24 cellular contexts compared by ENCODE assay signal in the genomic region with DNA sequence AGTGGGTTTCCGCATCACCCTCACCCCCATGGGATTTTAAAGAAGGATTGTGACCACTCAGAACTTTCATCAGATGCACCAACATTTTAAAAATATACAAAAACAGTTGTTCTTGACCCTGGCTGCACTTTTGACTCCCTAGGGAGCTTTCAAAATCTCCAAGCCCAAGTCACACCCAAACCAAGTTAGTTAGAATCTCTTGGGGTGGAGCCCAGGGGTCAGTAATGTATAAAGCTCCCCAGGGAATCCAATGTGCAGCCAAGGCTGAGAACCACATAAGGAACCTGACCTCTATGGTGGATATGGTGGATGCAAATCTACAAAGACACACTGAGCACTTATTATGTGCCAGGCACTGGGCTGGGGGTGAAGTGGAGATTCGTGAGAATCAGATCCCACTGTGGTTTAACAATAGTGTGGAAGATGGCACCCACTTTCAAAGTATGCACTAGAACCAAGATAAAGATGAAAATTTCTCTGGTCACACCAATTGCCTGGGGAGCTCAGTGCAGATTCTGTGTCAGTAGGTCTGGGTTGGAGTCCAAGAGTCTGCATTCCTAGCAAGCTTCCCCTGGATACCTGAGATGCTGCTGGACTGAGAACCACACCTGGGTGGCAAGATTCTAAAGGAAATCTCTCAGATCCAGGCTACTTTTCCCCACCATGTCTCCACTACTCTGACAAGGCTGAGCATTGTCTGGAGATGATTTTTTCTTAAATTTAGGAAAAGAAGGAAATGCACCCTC. TPM values are rescaled to one million over a fixed set of nuclear protein-coding genes. Genes with fewer than 3 reads are reported as not detected.
"Had no signal": no experiment of that assay in that cellular context is flagged by ENCODE, and none has a peak within 500 bp of the region (broad histone marks: within the 10 kb centered on the region; RNA-seq: fewer than 3 reads in every experiment).

No MANE protein-coding gene starts in this region.

- H3K36me3 ChIP-seq: ascending aorta, SJCRH30 had no signal

- H3K9ac ChIP-seq: KMS-11 had no signal

- H3K9me3 ChIP-seq: ascending aorta, SJCRH30 had no signal

- H3K27ac ChIP-seq: ascending aorta, KMS-11, SJCRH30, SK-N-MC had no signal

- DNase-seq: activated CD4-positive, alpha-beta T cell treated with anti-CD3 and anti-CD28 coated beads for 36 hours; activated CD4-positive, alpha-beta T cell treated with anti-CD3 and anti-CD28 coated beads, Interleukin-2, amount 10 ng/mL, durations not matched to agents 7 days and 5 days; activated CD4-positive, alpha-beta T cell treated with anti-CD3 and anti-CD28 coated beads, Interleukin-2, amount 50 U/mL, for 48 hours; activated CD8-positive, alpha-beta T cell treated with anti-CD3 and anti-CD28 coated beads, Interleukin-2, amount 10 ng/mL, durations not matched to agents 7 days and 5 days; activated gamma-delta T cell; activated naive CD4-positive, alpha-beta T cell treated with Interleukin-2 at 50 U/mL for 16 hours; activated naive CD8-positive, alpha-beta T cell treated with anti-CD3 and anti-CD28 coated beads, Interleukin-2, amount 10 ng/mL, durations not matched to agents 7 days and 5 days; activated T-cell treated with anti-CD3 and anti-CD28 coated beads, Interleukin-2, amount 50 U/mL, for 24 hours; NCI-H1105; NCI-H1417 treated with DMSO at 0.1 percent for 48 hours; NCI-H187 treated with DMSO at 0.1 percent for 48 hours; NCI-H2081; NCI-H2171 treated with DMSO at 0.1 percent for 48 hours; NCI-H226; NCI-H446 treated with DMSO at 0.1 percent for 48 hours; NCI-H524; NCI-H69; SHP77; SJCRH30 had no signal

- H3K27me3 ChIP-seq: ascending aorta, SJCRH30 had no signal

- H3K4me3 ChIP-seq: ascending aorta, SJCRH30, SK-N-MC had no signal

- H3K4me2 ChIP-seq: KMS-11 had no signal

- H3K4me1 ChIP-seq: ascending aorta, SJCRH30 had no signal

RNA-seq across cellular contexts. Expression of gene CMKLR1, which starts 18.9 kb away (rescaled TPM):
- total RNA-seq: activated CD4-positive, alpha-beta T cell treated with anti-CD3 and anti-CD28 coated beads for 36 hours; activated CD4-positive, alpha-beta T cell treated with anti-CD3 and anti-CD28 coated beads, Interleukin-2, amount 10 ng/mL, durations not matched to agents 7 days and 5 days; activated T-helper 2 cell treated with anti-CD3 and anti-CD28 coated beads, Interferon-gamma antibody, Interleukin-2, Interleukin-4, amounts not matched to agents 10 μg/mL and 5 μg/mL and 100 μg/mL, durations not matched to agents 14 hours and 24 hours and 36 hours; T-helper 1 cell treated with Interleukin-12 subunit alpha and Interleukin-12 subunit beta and Interleukin-4 antibody, amounts not matched to agents 30 ng/mL and 1 ng/mL, for 36 hours had no signal
